20 cellular contexts compared by ENCODE assay signal in the genomic region with DNA sequence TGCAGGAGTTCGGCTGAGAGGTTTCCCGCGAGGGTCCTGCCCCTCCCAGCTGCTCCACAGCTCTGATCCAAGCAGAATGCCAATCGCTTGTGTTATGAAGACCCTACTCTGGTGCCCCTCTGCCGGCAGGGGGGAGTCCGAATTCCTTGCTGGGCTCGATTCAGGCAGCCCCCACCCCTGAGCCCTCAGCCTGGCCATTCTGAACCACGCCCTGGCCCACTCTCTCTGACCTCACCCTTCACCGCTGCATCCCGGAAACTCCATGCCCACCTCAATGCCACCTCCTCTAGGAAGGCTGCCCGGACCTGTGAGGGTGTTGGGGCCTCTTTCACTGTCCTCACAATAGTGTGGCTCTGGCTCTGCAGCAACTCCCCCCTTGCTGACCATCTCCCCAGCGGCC. TPM values are rescaled to one million over a fixed set of nuclear protein-coding genes. Genes with fewer than 3 reads are reported as not detected.
DNase-seq lines count a peak whose midpoint lies in the region; ATAC-seq and TF ChIP-seq lines count a peak whose summit lies in the region.
"Had no signal": no experiment of that assay in that cellular context is flagged by ENCODE, and none has a peak within 500 bp of the region (broad histone marks: within the 10 kb centered on the region; RNA-seq: fewer than 3 reads in every experiment).

No MANE protein-coding gene starts in this region.

- H3K4me3 Mint-ChIP-seq in activated CD4-positive, alpha-beta T cell treated with anti-CD3 and anti-CD28 coated beads, Interleukin-2, amount 10 ng/mL, durations not matched to agents 24 days and 14 days, result peak overlapping the region; percentile 39
- peak overlapping the region; percentile 41 for H3K4me3 Mint-ChIP-seq in Calu3 (ENCODE audit: low read depth, unreplicated experiment)
- peak overlapping the region; percentile 37 for H3K4me3 Mint-ChIP-seq in activated T-helper 17 cell treated with anti-CD3 and anti-CD28 coated beads, Interleukin-2, amount 50 U/mL, for 72 hours

- H3K4ac ChIP-seq in neuronal stem cell (ENCODE audit: low read length), result peak overlapping the region; percentile 26

- no peak overlapping the region for H3K4me3 ChIP-seq in neuronal stem cell (ENCODE audit: low read length in 2 of 2)
- no peak overlapping the region for H3K4me3 ChIP-seq in heart left ventricle
- H3K4me3 ChIP-seq: cardiac muscle cell had no signal

- H3K27me3 ChIP-seq in neuronal stem cell (ENCODE audit: control insufficient read depth in 3 of 3, insufficient read depth in 3 of 3, low read depth in 1 of 3, low read length in 3 of 3), result peaks cover 0 to 48% (median 0%) of the 10 kb centered on the region in 3 experiments
- H3K27me3 ChIP-seq in heart left ventricle, result peaks cover 0 to 31% (median 12%) of the 10 kb centered on the region in 9 donors
- H3K27me3 ChIP-seq: cardiac muscle cell, Peyer's patch had no signal

- no peak for DNase-seq in activated CD4-positive, alpha-beta T cell treated with anti-CD3 and anti-CD28 coated beads, Interleukin-2, amount 10 ng/mL, durations not matched to agents 24 days and 14 days
- no peak for DNase-seq in activated CD4-positive, alpha-beta T cell treated with anti-CD3 and anti-CD28 coated beads, Interleukin-2, amount 50 U/mL, for 1 hour
- DNase-seq in Calu3 (no peak), neuronal stem cell (ENCODE audit: low spot score) (no peak), Right ventricle myocardium superior (no peak), heart left ventricle (no peak), C1 segment of cervical spinal cord (lab: John Stamatoyannopoulos, UW) (no peak)
- DNase-seq: NCI-H1436 treated with DMSO at 0.1 percent for 48 hours, NCI-H510A had no signal

- intact Hi-C loops in activated CD4-positive, alpha-beta T cell treated with anti-CD3 and anti-CD28 coated beads, Interleukin-2, amount 10 ng/mL, durations not matched to agents 24 days and 14 days (cut with micrococcal nuclease), result no loop called here
- intact Hi-C loops in Calu3 (cut with micrococcal nuclease; ENCODE audit: unreplicated experiment), result no loop called here
- intact Hi-C loops in Right ventricle myocardium superior (cut with DNase I), result no loop called here
- intact Hi-C loops in heart left ventricle (cut with DNase I), result loop anchor here in 3 of 10 donors (10.0 kb wide), 2 partner anchors 103 to 113 kb away; partner anchors contain the start of gene UNKL (in 2 of the 3)

- no peak overlapping the region for H2BK15ac ChIP-seq in neuronal stem cell (ENCODE audit: low read length)

- H3K9me3 Mint-ChIP-seq in activated CD4-positive, alpha-beta T cell treated with anti-CD3 and anti-CD28 coated beads, Interleukin-2, amount 10 ng/mL, durations not matched to agents 24 days and 14 days, result no peaks in the 10 kb centered on the region
- no peaks in the 10 kb centered on the region for H3K9me3 Mint-ChIP-seq in Calu3 (ENCODE audit: low read depth, unreplicated experiment)
- H3K9me3 Mint-ChIP-seq in activated T-helper 17 cell treated with anti-CD3 and anti-CD28 coated beads, Interleukin-2, amount 50 U/mL, for 72 hours, result no peaks in the 10 kb centered on the region

- no peak for TF ChIP-seq CTCF in Calu3 (IDR thresholded peaks at IDR 0.05; ENCODE audit: unreplicated experiment)
- no peak for TF ChIP-seq CTCF in heart left ventricle (IDR thresholded peaks at IDR 0.05)

- no TSS peak for BruUV-seq in Calu3 (replicated peaks; lab: Mats Ljungman, UMichigan)

- no peak overlapping the region for H3K9ac ChIP-seq in neuronal stem cell (ENCODE audit: low read depth, low read length, poor library complexity)

- peaks cover 5% of the 10 kb centered on the region for H3K27me3 Mint-ChIP-seq in activated CD4-positive, alpha-beta T cell treated with anti-CD3 and anti-CD28 coated beads, Interleukin-2, amount 10 ng/mL, durations not matched to agents 24 days and 14 days
- H3K27me3 Mint-ChIP-seq in Calu3 (ENCODE audit: unreplicated experiment), result no peaks in the 10 kb centered on the region
- H3K27me3 Mint-ChIP-seq in activated T-helper 17 cell treated with anti-CD3 and anti-CD28 coated beads, Interleukin-2, amount 50 U/mL, for 72 hours, result peaks cover 7% of the 10 kb centered on the region

- peak overlapping the region; percentile 92 for H3K18ac ChIP-seq in neuronal stem cell (ENCODE audit: low read length)

- H4K8ac ChIP-seq in neuronal stem cell (ENCODE audit: low read depth, low read length), result peak overlapping the region; percentile 70

- H3K14ac ChIP-seq in neuronal stem cell (ENCODE audit: low read length), result peak overlapping the region; percentile 38

- H4K91ac ChIP-seq in neuronal stem cell (ENCODE audit: low read depth, low read length, poor library complexity), result no peak overlapping the region

- H3K36me3 ChIP-seq in neuronal stem cell (replicated peaks in 1 of 2; ENCODE audit: control insufficient read depth in 2 of 2, insufficient read depth in 2 of 2, low read length in 2 of 2) (no peaks in the 10 kb centered on the region), heart left ventricle (no peaks in the 10 kb centered on the region)
- H3K36me3 ChIP-seq: cardiac muscle cell, Peyer's patch had no signal

- no CpG with 5 or more reads among the region's 12 CpGs for WGBS in neuronal stem cell (ENCODE audit: extremely low coverage in 2 of 2, insufficient read length in 2 of 2, insufficient replicate concordance in 1 of 2), 2 donors
- WGBS in heart left ventricle, 4 donors, result 74 to 87% (median 78%) methylated on average over 12 of the region's 12 CpGs

- H3K4me2 ChIP-seq in neuronal stem cell (ENCODE audit: insufficient read depth, low read length, poor library complexity, severe bottlenecking), result no peak overlapping the region

- peak overlapping the region; percentile 90 for H2BK12ac ChIP-seq in neuronal stem cell (ENCODE audit: low read length)

- no peak overlapping the region for H2BK120ac ChIP-seq in neuronal stem cell (ENCODE audit: low read depth, low read length)

- no peaks in the 10 kb centered on the region for H3K79me1 ChIP-seq in neuronal stem cell (ENCODE audit: low read depth, low read length)

- H3K27ac Mint-ChIP-seq in activated CD4-positive, alpha-beta T cell treated with anti-CD3 and anti-CD28 coated beads, Interleukin-2, amount 10 ng/mL, durations not matched to agents 24 days and 14 days, result no peak overlapping the region
- H3K27ac Mint-ChIP-seq in Calu3 (ENCODE audit: unreplicated experiment), result peak overlapping the region; percentile 73
- peak overlapping the region; percentile 71 for H3K27ac Mint-ChIP-seq in activated T-helper 17 cell treated with anti-CD3 and anti-CD28 coated beads, Interleukin-2, amount 50 U/mL, for 72 hours
- H3K27ac Mint-ChIP-seq: H9, progenitor cell of endocrine pancreas had no signal

- H3K9me3 ChIP-seq in neuronal stem cell (replicated peaks in 1 of 2; ENCODE audit: control insufficient read depth in 2 of 2, insufficient read depth in 1 of 2, low read depth in 1 of 2, low read length in 2 of 2) (no peaks in the 10 kb centered on the region), heart left ventricle (no peaks in the 10 kb centered on the region)
- H3K9me3 ChIP-seq: Peyer's patch had no signal

- H3K27ac ChIP-seq in neuronal stem cell (replicated peaks; ENCODE audit: low read length) (no peak overlapping the region), heart left ventricle (no peak overlapping the region)
- H3K27ac ChIP-seq: cardiac muscle cell, dorsolateral prefrontal cortex, epithelial cell of prostate had no signal

- peaks cover 3 to 4% of the 10 kb centered on the region in 2 donors for H3K4me1 ChIP-seq in neuronal stem cell (ENCODE audit: control insufficient read depth in 2 of 2, insufficient read depth in 1 of 2, low read depth in 1 of 2, low read length in 2 of 2)
- peaks cover 0 to 19% (median 7%) of the 10 kb centered on the region in 12 donors for H3K4me1 ChIP-seq in heart left ventricle

- CTCF ChIA-PET in Calu3 (lab: Charles Lee), result interaction anchor here (0.5 to 1.9 kb wide), 3 partner anchors 36 to 128 kb away, joined by 3 to 4 read pairs (median 4); no protein-coding TSS in a partner anchor

- H3K4me1 Mint-ChIP-seq in activated CD4-positive, alpha-beta T cell treated with anti-CD3 and anti-CD28 coated beads, Interleukin-2, amount 10 ng/mL, durations not matched to agents 24 days and 14 days, result peaks cover 22% of the 10 kb centered on the region
- H3K4me1 Mint-ChIP-seq in Calu3 (ENCODE audit: low read depth, unreplicated experiment), result peaks cover 56% of the 10 kb centered on the region
- peaks cover 10% of the 10 kb centered on the region for H3K4me1 Mint-ChIP-seq in activated T-helper 17 cell treated with anti-CD3 and anti-CD28 coated beads, Interleukin-2, amount 50 U/mL, for 72 hours

- peak overlapping the region; percentile 48 for H2AK5ac ChIP-seq in neuronal stem cell (ENCODE audit: low read depth, low read length)

- TF ChIP-seq POLR2A in heart left ventricle (IDR thresholded peaks at IDR 0.05), result no peak

- ATAC-seq in activated T-helper 17 cell treated with anti-CD3 and anti-CD28 coated beads, Interleukin-2, amount 50 U/mL, for 72 hours (replicated peaks), result no peak
- ATAC-seq in Right ventricle myocardium superior (ENCODE audit: poor library complexity) (no peak), heart left ventricle (no peak)

- peak overlapping the region; percentile 60 for H2BK5ac ChIP-seq in neuronal stem cell (ENCODE audit: low read length)

- H3K23ac ChIP-seq in neuronal stem cell (ENCODE audit: low read depth, low read length, poor library complexity), result peak overlapping the region; percentile 95

- no peaks in the 10 kb centered on the region for H3K36me3 Mint-ChIP-seq in activated CD4-positive, alpha-beta T cell treated with anti-CD3 and anti-CD28 coated beads, Interleukin-2, amount 10 ng/mL, durations not matched to agents 24 days and 14 days (ENCODE audit: low read depth)
- H3K36me3 Mint-ChIP-seq in Calu3 (ENCODE audit: insufficient read depth, unreplicated experiment), result peaks cover 44% of the 10 kb centered on the region
- no peaks in the 10 kb centered on the region for H3K36me3 Mint-ChIP-seq in activated T-helper 17 cell treated with anti-CD3 and anti-CD28 coated beads, Interleukin-2, amount 50 U/mL, for 72 hours (ENCODE audit: low read depth)

- H2AFZ ChIP-seq in neuronal stem cell (ENCODE audit: low read length), result peak overlapping the region; percentile 89

RNA-seq across cellular contexts. Expression of gene UBE2I, which starts 7.9 kb away (rescaled TPM):
- 269 and 278 TPM in 2 replicates for total RNA-seq in activated CD4-positive, alpha-beta T cell treated with anti-CD3 and anti-CD28 coated beads, Interleukin-2, amount 10 ng/mL, durations not matched to agents 24 days and 14 days
- total RNA-seq in Calu3 (2022) (261 and 271 TPM in 2 replicates), Right ventricle myocardium superior (77.2 TPM), heart left ventricle (100 to 1,000 TPM in 2 of 9 donors, 10 to 100 TPM in 7; 59.3 to 105 (median 85.9) TPM)
- total RNA-seq in activated T-helper 17 cell treated with anti-CD3 and anti-CD28 coated beads, Interleukin-2, amount 50 U/mL, for 72 hours, result 100 to 1,000 TPM; 204 to 206 TPM
- polyA plus RNA-seq in neuronal stem cell (2013, experiment 1 of 2), result 253 TPM
- polyA plus RNA-seq in neuronal stem cell (2013, experiment 2 of 2), result 258 TPM
- polyA plus RNA-seq in heart left ventricle, result 10 to 100 TPM; 67.2 to 73.4 TPM

RNA-seq across cellular contexts. Expression of gene BAIAP3, which starts 31.9 kb away (rescaled TPM):
- total RNA-seq in activated CD4-positive, alpha-beta T cell treated with anti-CD3 and anti-CD28 coated beads, Interleukin-2, amount 10 ng/mL, durations not matched to agents 24 days and 14 days, result 0.30 TPM in 1 of 2 replicates, not detected in the other
- total RNA-seq in Calu3 (2022) (2.4 and 7.0 TPM in 2 replicates), Right ventricle myocardium superior (3.7 TPM), heart left ventricle (1 to 10 TPM in 8 of 9 donors, under 1 TPM in 1; 0.88 to 4.0 (median 2.6) TPM)
- total RNA-seq in activated T-helper 17 cell treated with anti-CD3 and anti-CD28 coated beads, Interleukin-2, amount 50 U/mL, for 72 hours, result 1 to 10 TPM in 1 of 2 donors, under 1 TPM in 1; 0.71 to 2.2 TPM
- 3.1 TPM for polyA plus RNA-seq in neuronal stem cell (2013, experiment 1 of 2)
- 2.9 TPM for polyA plus RNA-seq in neuronal stem cell (2013, experiment 2 of 2)
- 1 to 10 TPM; 1.7 to 2.6 TPM for polyA plus RNA-seq in heart left ventricle

RNA-seq across cellular contexts. Expression of gene TPSD1, which starts 45.7 kb away (rescaled TPM):
- total RNA-seq in activated CD4-positive, alpha-beta T cell treated with anti-CD3 and anti-CD28 coated beads, Interleukin-2, amount 10 ng/mL, durations not matched to agents 24 days and 14 days, result not detected in 2 replicates
- not detected in 2 replicates for total RNA-seq in Calu3 (2022)
- not detected for total RNA-seq in activated T-helper 17 cell treated with anti-CD3 and anti-CD28 coated beads, Interleukin-2, amount 50 U/mL, for 72 hours
- polyA plus RNA-seq in neuronal stem cell (2013, experiment 1 of 2), result 0.06 TPM
- polyA plus RNA-seq in neuronal stem cell (2013, experiment 2 of 2), result not detected
- total RNA-seq in Right ventricle myocardium superior, result 0.51 TPM
- under 1 TPM in 1 of 9 donors, not detected in 8; 0.38 TPM for total RNA-seq in heart left ventricle
- under 1 TPM in 1 of 2 donors, not detected in 1; 0.17 TPM for polyA plus RNA-seq in heart left ventricle
- total RNA-seq: cardiac muscle cell; H9; progenitor cell of endocrine pancreas; SK-MEL-5; skeletal muscle tissue; T-helper 1 cell treated with Interleukin-12 subunit alpha and Interleukin-12 subunit beta and Interleukin-4 antibody, amounts not matched to agents 30 ng/mL and 1 ng/mL, for 36 hours had no signal
- polyA plus RNA-seq: cardiac muscle cell, neural cell had no signal

RNA-seq across cellular contexts. Expression of gene TSR3, which starts 50.1 kb away (rescaled TPM):
- 81.5 and 88.2 TPM in 2 replicates for total RNA-seq in activated CD4-positive, alpha-beta T cell treated with anti-CD3 and anti-CD28 coated beads, Interleukin-2, amount 10 ng/mL, durations not matched to agents 24 days and 14 days
- total RNA-seq in Calu3 (2022) (59.4 and 72.4 TPM in 2 replicates), Right ventricle myocardium superior (52.6 TPM), heart left ventricle (100 to 1,000 TPM in 1 of 9 donors, 10 to 100 TPM in 8; 46.3 to 108 (median 58.9) TPM)
- 10 to 100 TPM; 36.7 to 64.2 TPM for total RNA-seq in activated T-helper 17 cell treated with anti-CD3 and anti-CD28 coated beads, Interleukin-2, amount 50 U/mL, for 72 hours
- polyA plus RNA-seq in neuronal stem cell (2013, experiment 1 of 2), result 32.4 TPM
- polyA plus RNA-seq in neuronal stem cell (2013, experiment 2 of 2), result 29.6 TPM
- polyA plus RNA-seq in heart left ventricle, result 10 to 100 TPM; 60.0 to 75.4 TPM

RNA-seq across cellular contexts. Expression of gene GNPTG, which starts 50.2 kb away (rescaled TPM):
- 23.3 and 23.9 TPM in 2 replicates for total RNA-seq in activated CD4-positive, alpha-beta T cell treated with anti-CD3 and anti-CD28 coated beads, Interleukin-2, amount 10 ng/mL, durations not matched to agents 24 days and 14 days
- total RNA-seq in Calu3 (2022) (63.9 and 80.2 TPM in 2 replicates), Right ventricle myocardium superior (30.3 TPM), heart left ventricle (10 to 100 TPM; 25.4 to 54.2 (median 31.0) TPM)
- 10 to 100 TPM; 22.6 to 24.4 TPM for total RNA-seq in activated T-helper 17 cell treated with anti-CD3 and anti-CD28 coated beads, Interleukin-2, amount 50 U/mL, for 72 hours
- polyA plus RNA-seq in neuronal stem cell (2013, experiment 1 of 2), result 14.7 TPM
- 13.2 TPM for polyA plus RNA-seq in neuronal stem cell (2013, experiment 2 of 2)
- 10 to 100 TPM; 31.9 to 45.0 TPM for polyA plus RNA-seq in heart left ventricle
